ENCODE assay signal across 15 cellular contexts in genomic region chr7:90216080-90216674, GRCh38. TPM values are rescaled to one million over a fixed set of nuclear protein-coding genes. Genes with fewer than 3 reads are reported as not detected.
"Had no signal": no experiment of that assay in that cellular context is flagged by ENCODE, and none has a peak within 500 bp of the region (broad histone marks: within the 10 kb centered on the region; RNA-seq: fewer than 3 reads in every experiment).

No MANE protein-coding gene starts in this region.

- H3K4me1 Mint-ChIP-seq: activated B cell treated with CpG ODN at 0.5 μM for 24 hours; activated T-helper 17 cell treated with anti-CD3 and anti-CD28 coated beads, Interleukin-2, amount 50 U/mL, for 72 hours had no signal

- H3K27me3 ChIP-seq: cardiac muscle cell had no signal

- H3K27ac Mint-ChIP-seq: activated B cell treated with CpG ODN at 0.5 μM for 24 hours; activated CD4-positive, alpha-beta T cell treated with anti-CD3 and anti-CD28 coated beads, Interleukin-2, amount 10 ng/mL, durations not matched to agents 24 days and 14 days; activated naive CD4-positive, alpha-beta T cell treated with anti-CD3 and anti-CD28 coated beads for 36 hours; activated T-helper 17 cell treated with anti-CD3 and anti-CD28 coated beads, Interleukin-2, amount 50 U/mL, for 72 hours; stimulated activated naive CD8-positive, alpha-beta T cell treated with anti-CD3 and anti-CD28 coated beads, Interleukin-15, amount 100 ng/mL, for 72 hours; T-helper 1 cell treated with Interleukin-12 subunit alpha and Interleukin-12 subunit beta and Interleukin-4 antibody, amounts not matched to agents 30 μg/mL and 1 μg/mL, for 36 hours had no signal

- H3K36me3 ChIP-seq: cardiac muscle cell, thoracic aorta had no signal

- H3K9me3 Mint-ChIP-seq: activated CD4-positive, alpha-beta T cell treated with anti-CD3 and anti-CD28 coated beads, Interleukin-2, amount 10 ng/mL, durations not matched to agents 24 days and 14 days; activated naive CD4-positive, alpha-beta T cell treated with anti-CD3 and anti-CD28 coated beads for 36 hours; activated T-helper 17 cell treated with anti-CD3 and anti-CD28 coated beads, Interleukin-2, amount 50 U/mL, for 72 hours; stimulated activated naive CD8-positive, alpha-beta T cell treated with anti-CD3 and anti-CD28 coated beads, Interleukin-15, amount 100 ng/mL, for 72 hours; T-helper 1 cell treated with Interleukin-12 subunit alpha and Interleukin-12 subunit beta and Interleukin-4 antibody, amounts not matched to agents 30 μg/mL and 1 μg/mL, for 36 hours had no signal

- DNase-seq: activated B cell treated with CpG ODN at 0.5 μM for 24 hours; activated CD4-positive, alpha-beta T cell treated with anti-CD3 and anti-CD28 coated beads, Interleukin-2, amount 10 ng/mL, durations not matched to agents 24 days and 14 days; activated naive CD4-positive, alpha-beta T cell treated with anti-CD3 and anti-CD28 coated beads for 36 hours; activated T-cell treated with anti-CD3 and anti-CD28 coated beads for 4 hours; cortex of kidney; effector CD8-positive, alpha-beta T cell; hypothalamus; stimulated activated CD4-positive, alpha-beta T cell treated with anti-CD3 and anti-CD28 coated beads, Interleukin-4, amount 100 ng/mL, for 24 hours; stimulated activated naive CD8-positive, alpha-beta T cell treated with anti-CD3 and anti-CD28 coated beads, Interleukin-15, amount 100 ng/mL, for 72 hours had no signal

- H3K4me3 Mint-ChIP-seq: activated B cell treated with CpG ODN at 0.5 μM for 24 hours; activated CD4-positive, alpha-beta T cell treated with anti-CD3 and anti-CD28 coated beads, Interleukin-2, amount 10 ng/mL, durations not matched to agents 24 days and 14 days; activated naive CD4-positive, alpha-beta T cell treated with anti-CD3 and anti-CD28 coated beads for 36 hours; activated T-helper 17 cell treated with anti-CD3 and anti-CD28 coated beads, Interleukin-2, amount 50 U/mL, for 72 hours; nephron; stimulated activated naive CD8-positive, alpha-beta T cell treated with anti-CD3 and anti-CD28 coated beads, Interleukin-15, amount 100 ng/mL, for 72 hours; T-helper 1 cell treated with Interleukin-12 subunit alpha and Interleukin-12 subunit beta and Interleukin-4 antibody, amounts not matched to agents 30 μg/mL and 1 μg/mL, for 36 hours had no signal

- H3K4me3 ChIP-seq: cardiac muscle cell, thoracic aorta had no signal

- ATAC-seq: activated T-helper 17 cell treated with anti-CD3 and anti-CD28 coated beads, Interleukin-2, amount 50 U/mL, for 72 hours; stimulated activated naive CD8-positive, alpha-beta T cell treated with anti-CD3 and anti-CD28 coated beads, Interleukin-15, amount 100 ng/mL, for 72 hours had no signal

RNA-seq across cellular contexts. Expression of gene STEAP2, which starts 4.6 kb away (rescaled TPM):
- total RNA-seq: activated B cell treated with CpG ODN at 0.5 μM for 24 hours; activated CD4-positive, alpha-beta T cell treated with anti-CD3 and anti-CD28 coated beads, Interleukin-2, amount 10 ng/mL, durations not matched to agents 24 days and 14 days; activated CD8-positive, alpha-beta memory T cell treated with anti-CD3 and anti-CD28 coated beads for 36 hours; activated naive CD4-positive, alpha-beta T cell treated with anti-CD3 and anti-CD28 coated beads for 36 hours had no signal

RNA-seq across cellular contexts. Expression of gene CFAP69, which starts 28.8 kb away (rescaled TPM):
- total RNA-seq: activated CD4-positive, alpha-beta T cell treated with anti-CD3 and anti-CD28 coated beads, Interleukin-2, amount 10 ng/mL, durations not matched to agents 24 days and 14 days had no signal
